In the genomic region with DNA sequence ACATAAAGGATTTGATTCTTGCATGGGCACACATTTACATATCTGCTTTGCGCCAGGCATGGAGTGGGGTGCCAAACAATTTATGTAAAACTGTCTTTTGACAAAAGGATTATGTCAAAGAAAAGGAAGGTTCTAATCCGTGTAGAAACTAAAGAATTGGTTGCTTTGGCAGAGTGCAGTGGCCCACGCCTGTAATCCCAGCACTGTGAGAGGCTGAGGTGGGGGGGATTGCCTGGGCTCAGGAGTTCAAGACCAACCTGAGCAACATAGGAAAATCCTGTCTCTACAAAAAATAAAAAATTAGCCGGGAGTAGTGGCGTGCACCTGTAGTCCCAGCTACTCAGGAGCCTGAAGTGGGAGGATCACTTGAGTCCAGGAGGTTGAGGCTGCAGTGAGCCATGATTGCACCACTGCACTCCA, we compare ENCODE assay signal across 8 cellular contexts. TPM values are rescaled to one million over a fixed set of nuclear protein-coding genes. Genes with fewer than 3 reads are reported as not detected.
DNase-seq lines count a peak whose midpoint lies in the region; ATAC-seq, FAIRE-seq and TF ChIP-seq lines count a peak whose summit lies in the region.

No MANE protein-coding gene starts in this region.

- intact Hi-C loops in activated naive CD4-positive, alpha-beta T cell treated with anti-CD3 and anti-CD28 coated beads for 36 hours (cut with micrococcal nuclease), result loop anchor here (2.0 to 5.0 kb wide), 7 partner anchors 24 to 739 kb away; partner anchors contain the start of genes ATG4B, DUSP28, HDLBP and ING5
- intact Hi-C loops in adrenal gland (cut with DNase I), result no loop called here
- intact Hi-C loops in HepG2 (cut with micrococcal nuclease; ENCODE audit: unreplicated experiment), result loop anchor here (2.0 kb wide), 1 partner anchor 46 kb away; the partner anchor contains the start of gene PASK
- intact Hi-C loops in thyroid gland (cut with DNase I), result no loop called here

- H3K4me1 ChIP-seq in adrenal gland (replicated peaks in 1 of 2) (peaks cover 8 to 24% of the 10 kb centered on the region in 2 donors), HepG2 (ENCODE audit: insufficient read depth, low read length) (peaks cover 35% of the 10 kb centered on the region), thyroid gland (peaks cover 23 to 33% of the 10 kb centered on the region in 2 donors)

- H3K79me2 ChIP-seq in HepG2 (ENCODE audit: insufficient read depth, low read length), result peaks cover 40% of the 10 kb centered on the region

- TF ChIP-seq CTCF in adrenal gland (IDR thresholded peaks at IDR 0.05), result no peak
- no peak for TF ChIP-seq CTCF in HepG2 (CRISPR knock-in tag; IDR thresholded peaks at IDR 0.05)
- TF ChIP-seq CTCF in thyroid gland (IDR thresholded peaks at IDR 0.05), result peak in 1 of 6 experiments; percentile 11

- TF ChIP-seq EP300 in HepG2 (IDR thresholded peaks at IDR 0.05; ENCODE audit: low read depth in 2 of 2, low read length in 2 of 2) (no peak), HepG2 (CRISPR knock-in tag; IDR thresholded peaks at IDR 0.05; ENCODE audit: borderline replicate concordance) (no peak)

- H3K4me2 ChIP-seq in HepG2 (ENCODE audit: low read depth, low read length), result peak overlapping the region; percentile 90

- TF ChIP-seq RAD21 in HepG2 (CRISPR knock-in tag; IDR thresholded peaks at IDR 0.05), result no peak

- 42 to 58% (median 47%) methylated on average over 5 of the region's 5 CpGs for WGBS in adrenal gland, 4 donors
- WGBS in HepG2 (ENCODE audit: low lambda C conversion rate), result 10% methylated on average over 5 of the region's 5 CpGs
- 31 to 33% methylated on average over 5 of the region's 5 CpGs for WGBS in thyroid gland, 2 donors

- no peaks in the 10 kb centered on the region for H4K20me1 ChIP-seq in HepG2 (ENCODE audit: insufficient read depth, low read length)

- H3K9ac ChIP-seq in HepG2 (ENCODE audit: insufficient read depth, low read depth, low read length), result peak overlapping the region; percentile 96

- TF ChIP-seq POLR2A in adrenal gland (IDR thresholded peaks at IDR 0.05) (no peak), HepG2 (IDR thresholded peaks at IDR 0.05; ENCODE audit: insufficient read depth in 1 of 2, low read depth in 2 of 2, low read length in 2 of 2) (no peak), thyroid gland (IDR thresholded peaks at IDR 0.05) (no peak)

- H3K27me3 ChIP-seq in adrenal gland (no peaks in the 10 kb centered on the region), HepG2 (ENCODE audit: control insufficient read depth in 1 of 2, insufficient read depth in 2 of 2, low read length in 2 of 2) (no peaks in the 10 kb centered on the region; a peak in 1 of 5 replicates), thyroid gland (no peaks in the 10 kb centered on the region)

- CTCF ChIA-PET in activated naive CD4-positive, alpha-beta T cell treated with anti-CD3 and anti-CD28 coated beads for 36 hours (lab: Charles Lee), result no interaction called here
- CTCF ChIA-PET in HepG2 (lab: Yijun Ruan, JAX; ENCODE audit: low intra/inter-chr PET ratio, low total read pairs), result no interaction called here

- peak overlapping the region; percentile 83 for H2AFZ ChIP-seq in HepG2 (ENCODE audit: low read length)

- POLR2A ChIA-PET in HepG2 (lab: Yijun Ruan, JAX), result interaction anchor here (4.5 kb wide), 1 partner anchor 10 kb away, joined by 37 read pairs; no protein-coding TSS in a partner anchor

- DNase-seq in activated naive CD4-positive, alpha-beta T cell treated with anti-CD3 and anti-CD28 coated beads for 36 hours, result no peak
- DNase-seq in activated naive CD4-positive, alpha-beta T cell (lab: John Stamatoyannopoulos, UW), result no peak
- DNase-seq in adrenal gland (peak in 2 of 7 donors; percentile 9 to 45), HepG2 (ENCODE audit: low spot score) (no peak), thyroid gland (no peak), foreskin melanocyte (no peak), superior temporal gyrus (ENCODE audit: extremely low spot score) (no peak), mucosa of gallbladder (ENCODE audit: low spot score) (no peak)

- H3K4me3 ChIP-seq in adrenal gland, result peak overlapping the region in 1 of 4 donors; percentile 68
- H3K4me3 ChIP-seq in HepG2 (replicated peaks in 1 of 3; ENCODE audit: insufficient read depth in 1 of 3, low read depth in 2 of 3, low read length in 3 of 3), result peak overlapping the region; percentile 75 to 96 (median 96)
- H3K4me3 ChIP-seq in thyroid gland (replicated peaks in 1 of 3), result peak overlapping the region in 2 of 3 donors; percentile 63 to 97

- peak overlapping the region; percentile 97 for H3K4me3 Mint-ChIP-seq in activated naive CD4-positive, alpha-beta T cell treated with anti-CD3 and anti-CD28 coated beads for 36 hours

- no peak for FAIRE-seq in HepG2 (lab: Jason Lieb, UNC)

- H3K4me1 Mint-ChIP-seq in activated naive CD4-positive, alpha-beta T cell treated with anti-CD3 and anti-CD28 coated beads for 36 hours (ENCODE audit: low read depth), result peaks cover 58% of the 10 kb centered on the region

- H3K36me3 ChIP-seq in adrenal gland (replicated peaks in 1 of 2) (peaks cover 0 to 14% of the 10 kb centered on the region in 2 donors), HepG2 (replicated peaks in 1 of 2; ENCODE audit: control insufficient read depth in 1 of 2, insufficient read depth in 2 of 2, low read length in 2 of 2) (peaks cover 8 to 19% of the 10 kb centered on the region in 2 experiments; a peak in 4 of 5 replicates), thyroid gland (no peaks in the 10 kb centered on the region)

- no TSS peak for BruUV-seq in HepG2 (replicated peaks; lab: Mats Ljungman, UMichigan)

- H3K9me3 Mint-ChIP-seq in activated naive CD4-positive, alpha-beta T cell treated with anti-CD3 and anti-CD28 coated beads for 36 hours, result no peaks in the 10 kb centered on the region

- in situ Hi-C loops in HepG2 (cut with HindIII; ENCODE audit: extremely low pct_ligation_motif_present, low pct_unique_long_range_greater_than_20kb), result no loop called here

- H3K27me3 Mint-ChIP-seq in activated naive CD4-positive, alpha-beta T cell treated with anti-CD3 and anti-CD28 coated beads for 36 hours (ENCODE audit: low read depth), result no peaks in the 10 kb centered on the region

- peak overlapping the region in 3 of 5 donors; percentile 91 to 92 (median 92) for H3K27ac ChIP-seq in adrenal gland
- H3K27ac ChIP-seq in HepG2 (ENCODE audit: extremely low read length, insufficient read depth, low read length), result peak overlapping the region; percentile 90
- H3K27ac ChIP-seq in thyroid gland, result peak overlapping the region; percentile 86 to 93 (median 90)

- H3K9me3 ChIP-seq in adrenal gland (replicated peaks in 1 of 3) (no peaks in the 10 kb centered on the region), HepG2 (ENCODE audit: low read length) (no peaks in the 10 kb centered on the region), thyroid gland (no peaks in the 10 kb centered on the region)

- peaks cover 18% of the 10 kb centered on the region for H3K36me3 Mint-ChIP-seq in activated naive CD4-positive, alpha-beta T cell treated with anti-CD3 and anti-CD28 coated beads for 36 hours (ENCODE audit: low read depth)

- peak overlapping the region; percentile 99 for H3K27ac Mint-ChIP-seq in activated naive CD4-positive, alpha-beta T cell treated with anti-CD3 and anti-CD28 coated beads for 36 hours

- ATAC-seq in HepG2, result no peak

RNA-seq across cellular contexts. Expression of gene MTERF4, which starts 1.1 kb away (rescaled TPM):
- 10 to 100 TPM; 35.0 to 38.6 TPM for total RNA-seq in activated naive CD4-positive, alpha-beta T cell treated with anti-CD3 and anti-CD28 coated beads for 36 hours
- total RNA-seq in adrenal gland (10 to 100 TPM; 24.6 to 39.2 (median 30.9) TPM), HepG2 (2016; rRNA removed; fragmentation: Illumina TruSeq; extraction: Trizol) (59.8 and 61.5 TPM in 2 replicates), thyroid gland (100 to 1,000 TPM in 1 of 4 donors, 10 to 100 TPM in 3; 67.8 to 110 (median 91.0) TPM), mucosa of gallbladder (32.7 TPM)
- polyA plus RNA-seq in adrenal gland (10 to 100 TPM; 17.4 to 39.0 (median 32.2) TPM), HepG2 (2011; rRNA removed) (37.1 and 50.5 TPM in 2 replicates)
- total RNA-seq in HepG2 (2016; cell fraction: cytosol; rRNA removed; fragmentation: Illumina TruSeq; extraction: Trizol; ENCODE audit: low read depth), result 20.2 and 20.4 TPM in 2 replicates
- 57.2 and 63.4 TPM in 2 replicates for total RNA-seq in HepG2 (2016; cell fraction: insoluble cytoplasmic fraction; rRNA removed; fragmentation: Illumina TruSeq; extraction: Trizol)
- 27.2 and 28.3 TPM in 2 replicates for total RNA-seq in HepG2 (2016; cell fraction: membrane; rRNA removed; fragmentation: Illumina TruSeq; extraction: Trizol)
- total RNA-seq in HepG2 (2016; cell fraction: nucleus; rRNA removed; fragmentation: Illumina TruSeq; extraction: Trizol), result 47.3 and 61.7 TPM in 2 replicates
- polyA plus RNA-seq in HepG2 (2011; cell fraction: cytosol; rRNA removed), result 29.8 and 33.1 TPM in 2 replicates
- 71.5 and 77.4 TPM in 2 replicates for polyA plus RNA-seq in HepG2 (2011; cell fraction: nucleus; rRNA removed)
- 27.8 and 38.2 TPM in 2 replicates for polyA plus RNA-seq in HepG2 (2012)
- polyA plus RNA-seq in HepG2 (2016; cell fraction: cytosol; fragmentation: Illumina TruSeq; extraction: Trizol; ENCODE audit: low read depth), result 18.2 and 22.9 TPM in 2 replicates
- 67.1 and 69.1 TPM in 2 replicates for polyA plus RNA-seq in HepG2 (2016; cell fraction: insoluble cytoplasmic fraction; fragmentation: Illumina TruSeq; extraction: Trizol; ENCODE audit: low read depth)
- polyA plus RNA-seq in HepG2 (2016; cell fraction: membrane; fragmentation: Illumina TruSeq; extraction: Trizol; ENCODE audit: low read depth), result 20.0 and 22.3 TPM in 2 replicates
- 82.3 and 82.6 TPM in 2 replicates for polyA plus RNA-seq in HepG2 (2016; cell fraction: nucleus; fragmentation: Illumina TruSeq; extraction: Trizol; ENCODE audit: insufficient read depth, low read depth)
- 31.6 and 46.9 TPM in 2 replicates for polyA minus RNA-seq in HepG2 (2011; rRNA and poly(A)+ RNA removed; ENCODE audit: low replicate concordance)
- polyA minus RNA-seq in HepG2 (2011; cell fraction: cytosol; rRNA and poly(A)+ RNA removed), result 15.7 and 20.7 TPM in 2 replicates
- polyA minus RNA-seq in HepG2 (2011; cell fraction: nucleus; rRNA and poly(A)+ RNA removed), result 76.1 and 79.6 TPM in 2 replicates

RNA-seq across cellular contexts. Expression of gene PASK, which starts 46.1 kb away (rescaled TPM):
- total RNA-seq in activated naive CD4-positive, alpha-beta T cell treated with anti-CD3 and anti-CD28 coated beads for 36 hours, result 10 to 100 TPM; 71.5 to 72.0 TPM
- total RNA-seq in adrenal gland, result 1 to 10 TPM in 7 of 8 donors, under 1 TPM in 1; 0.72 to 8.9 (median 3.5) TPM
- polyA plus RNA-seq in adrenal gland, result 1 to 10 TPM; 2.1 to 4.4 (median 4.2) TPM
- total RNA-seq in HepG2 (2016; rRNA removed; fragmentation: Illumina TruSeq; extraction: Trizol), result 16.0 and 17.0 TPM in 2 replicates
- 18.0 and 28.0 TPM in 2 replicates for total RNA-seq in HepG2 (2016; cell fraction: cytosol; rRNA removed; fragmentation: Illumina TruSeq; extraction: Trizol; ENCODE audit: low read depth)
- total RNA-seq in HepG2 (2016; cell fraction: insoluble cytoplasmic fraction; rRNA removed; fragmentation: Illumina TruSeq; extraction: Trizol), result 14.4 and 17.9 TPM in 2 replicates
- 5.9 and 7.8 TPM in 2 replicates for total RNA-seq in HepG2 (2016; cell fraction: membrane; rRNA removed; fragmentation: Illumina TruSeq; extraction: Trizol)
- 22.6 and 27.5 TPM in 2 replicates for total RNA-seq in HepG2 (2016; cell fraction: nucleus; rRNA removed; fragmentation: Illumina TruSeq; extraction: Trizol)
- polyA plus RNA-seq in HepG2 (2011; rRNA removed), result 6.9 and 7.1 TPM in 2 replicates
- 2.1 and 4.1 TPM in 2 replicates for polyA plus RNA-seq in HepG2 (2011; cell fraction: cytosol; rRNA removed)
- 36.3 and 40.3 TPM in 2 replicates for polyA plus RNA-seq in HepG2 (2011; cell fraction: nucleus; rRNA removed)
- 6.8 and 9.6 TPM in 2 replicates for polyA plus RNA-seq in HepG2 (2012)
- polyA plus RNA-seq in HepG2 (2016; cell fraction: cytosol; fragmentation: Illumina TruSeq; extraction: Trizol; ENCODE audit: low read depth), result 0.79 and 1.0 TPM in 2 replicates
- polyA plus RNA-seq in HepG2 (2016; cell fraction: insoluble cytoplasmic fraction; fragmentation: Illumina TruSeq; extraction: Trizol; ENCODE audit: low read depth), result 9.2 and 11.1 TPM in 2 replicates
- polyA plus RNA-seq in HepG2 (2016; cell fraction: membrane; fragmentation: Illumina TruSeq; extraction: Trizol; ENCODE audit: low read depth), result 1.7 and 2.3 TPM in 2 replicates
- 79.4 and 83.7 TPM in 2 replicates for polyA plus RNA-seq in HepG2 (2016; cell fraction: nucleus; fragmentation: Illumina TruSeq; extraction: Trizol; ENCODE audit: insufficient read depth, low read depth)
- polyA minus RNA-seq in HepG2 (2011; rRNA and poly(A)+ RNA removed; ENCODE audit: low replicate concordance), result 28.2 and 32.5 TPM in 2 replicates
- polyA minus RNA-seq in HepG2 (2011; cell fraction: cytosol; rRNA and poly(A)+ RNA removed), result 3.7 and 15.6 TPM in 2 replicates
- polyA minus RNA-seq in HepG2 (2011; cell fraction: nucleus; rRNA and poly(A)+ RNA removed), result 10.7 and 14.4 TPM in 2 replicates
- total RNA-seq in thyroid gland, result 10 to 100 TPM in 3 of 4 donors, 1 to 10 TPM in 1; 7.0 to 29.4 (median 20.8) TPM
- 16.9 TPM for total RNA-seq in mucosa of gallbladder

RNA-seq across cellular contexts. Expression of gene PPP1R7, which starts 47.1 kb away (rescaled TPM):
- 10 to 100 TPM; 91.2 to 93.8 TPM for total RNA-seq in activated naive CD4-positive, alpha-beta T cell treated with anti-CD3 and anti-CD28 coated beads for 36 hours
- total RNA-seq in adrenal gland (10 to 100 TPM; 26.2 to 79.9 (median 62.5) TPM), HepG2 (2016; rRNA removed; fragmentation: Illumina TruSeq; extraction: Trizol) (67.9 and 77.2 TPM in 2 replicates), thyroid gland (10 to 100 TPM; 58.7 to 74.0 (median 68.8) TPM), mucosa of gallbladder (58.6 TPM)
- polyA plus RNA-seq in adrenal gland (100 to 1,000 TPM in 1 of 3 donors, 10 to 100 TPM in 2; 50.0 to 128 (median 72.3) TPM), HepG2 (2011; rRNA removed) (27.4 and 33.3 TPM in 2 replicates)
- total RNA-seq in HepG2 (2016; cell fraction: cytosol; rRNA removed; fragmentation: Illumina TruSeq; extraction: Trizol; ENCODE audit: low read depth), result 27.7 and 40.5 TPM in 2 replicates
- 78.8 and 81.3 TPM in 2 replicates for total RNA-seq in HepG2 (2016; cell fraction: insoluble cytoplasmic fraction; rRNA removed; fragmentation: Illumina TruSeq; extraction: Trizol)
- 33.9 and 34.7 TPM in 2 replicates for total RNA-seq in HepG2 (2016; cell fraction: membrane; rRNA removed; fragmentation: Illumina TruSeq; extraction: Trizol)
- 31.6 and 35.8 TPM in 2 replicates for total RNA-seq in HepG2 (2016; cell fraction: nucleus; rRNA removed; fragmentation: Illumina TruSeq; extraction: Trizol)
- 19.4 and 25.1 TPM in 2 replicates for polyA plus RNA-seq in HepG2 (2011; cell fraction: cytosol; rRNA removed)
- 14.7 and 16.8 TPM in 2 replicates for polyA plus RNA-seq in HepG2 (2011; cell fraction: nucleus; rRNA removed)
- 43.0 and 56.8 TPM in 2 replicates for polyA plus RNA-seq in HepG2 (2012)
- 29.9 and 37.7 TPM in 2 replicates for polyA plus RNA-seq in HepG2 (2016; cell fraction: cytosol; fragmentation: Illumina TruSeq; extraction: Trizol; ENCODE audit: low read depth)
- 99.4 and 106 TPM in 2 replicates for polyA plus RNA-seq in HepG2 (2016; cell fraction: insoluble cytoplasmic fraction; fragmentation: Illumina TruSeq; extraction: Trizol; ENCODE audit: low read depth)
- polyA plus RNA-seq in HepG2 (2016; cell fraction: membrane; fragmentation: Illumina TruSeq; extraction: Trizol; ENCODE audit: low read depth), result 34.4 and 34.7 TPM in 2 replicates
- polyA plus RNA-seq in HepG2 (2016; cell fraction: nucleus; fragmentation: Illumina TruSeq; extraction: Trizol; ENCODE audit: insufficient read depth, low read depth), result 52.8 and 60.1 TPM in 2 replicates
- 22.5 and 25.7 TPM in 2 replicates for polyA minus RNA-seq in HepG2 (2011; rRNA and poly(A)+ RNA removed; ENCODE audit: low replicate concordance)
- 18.4 and 24.7 TPM in 2 replicates for polyA minus RNA-seq in HepG2 (2011; cell fraction: cytosol; rRNA and poly(A)+ RNA removed)
- polyA minus RNA-seq in HepG2 (2011; cell fraction: nucleus; rRNA and poly(A)+ RNA removed), result 24.0 and 27.0 TPM in 2 replicates

Comparison
In these comparisons a context has a peak if more than half of its experiments do, and no peak if none do; other contexts are left out.
1. intact Hi-C loops: an anchor here in activated naive CD4-positive, alpha-beta T cell treated with anti-CD3 and anti-CD28 coated beads for 36 hours (2.0 to 5.0 kb wide) and HepG2 (2.0 kb wide); none called in adrenal gland and thyroid gland.